In the genomic region with DNA sequence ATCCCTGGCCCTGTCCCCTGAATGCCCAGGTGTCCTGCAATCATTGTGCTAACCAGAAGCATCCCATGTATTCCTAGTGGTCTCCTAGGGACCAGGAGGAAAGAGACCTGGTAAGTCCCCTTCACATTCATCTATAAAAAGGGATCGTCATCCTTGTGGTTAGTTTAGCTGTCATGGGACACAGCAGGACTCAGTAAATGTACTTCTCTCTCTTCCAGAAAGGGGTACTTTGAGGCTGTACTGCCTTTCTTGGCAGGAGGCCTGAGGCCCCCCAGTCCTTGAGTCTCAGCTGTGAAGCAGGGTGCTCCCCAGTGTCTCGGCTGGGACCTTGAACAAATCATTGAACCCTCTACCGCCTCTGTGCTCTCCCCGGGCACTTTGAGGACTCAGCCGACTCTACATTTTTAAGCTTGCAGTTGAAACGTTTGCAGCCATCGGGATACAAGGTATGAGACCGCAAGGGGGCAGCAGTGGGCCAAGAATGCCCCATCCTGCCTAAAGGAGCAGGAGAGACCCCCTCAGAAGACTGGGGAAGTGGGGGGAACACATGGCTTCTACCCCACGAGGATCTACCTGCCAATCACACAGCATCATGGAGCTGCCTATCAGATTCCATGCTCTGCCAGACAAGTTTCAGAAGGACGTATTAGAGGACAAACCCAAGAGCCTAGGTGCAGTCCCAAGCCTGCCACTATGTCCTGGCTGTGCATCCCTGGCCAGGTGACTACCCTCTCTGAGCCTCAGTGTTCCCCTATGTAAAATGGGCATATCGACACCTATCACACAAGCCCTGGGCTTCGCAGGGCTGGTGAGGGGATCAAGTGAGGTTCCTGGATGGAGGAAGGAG, we compare ENCODE assay signal across 8 cellular contexts. TPM values are rescaled to one million over a fixed set of nuclear protein-coding genes. Genes with fewer than 3 reads are reported as not detected.
A peak's percentile ranks its signal among the peaks of the same experiment; 100 is the strongest.
DNase-seq lines count a peak whose midpoint lies in the region; ATAC-seq, FAIRE-seq and TF ChIP-seq lines count a peak whose summit lies in the region.

No MANE protein-coding gene starts in this region.

- POLR2A ChIA-PET in activated CD4-positive, alpha-beta memory T cell treated with anti-CD3 and anti-CD28 coated beads, Interleukin-2, amount 10 ng/mL, durations not matched to agents 7 days and 5 days (lab: Charles Lee): interaction anchor here (0.8 to 2.0 kb wide), 5 partner anchors 10 to 391 kb away, joined by 3 to 12 read pairs (median 3); a partner anchor contains a TSS

- no peaks in the 10 kb centered on the region for H3K9me3 Mint-ChIP-seq in activated CD4-positive, alpha-beta memory T cell treated with anti-CD3 and anti-CD28 coated beads, Interleukin-2, amount 10 ng/mL, durations not matched to agents 7 days and 5 days
- no peaks in the 10 kb centered on the region for H3K9me3 Mint-ChIP-seq in mesothelial cell of epicardium

- H3K36me3 Mint-ChIP-seq in activated CD4-positive, alpha-beta memory T cell treated with anti-CD3 and anti-CD28 coated beads, Interleukin-2, amount 10 ng/mL, durations not matched to agents 7 days and 5 days (ENCODE audit: low read depth): peaks cover 21% of the 10 kb centered on the region
- peaks cover 2% of the 10 kb centered on the region for H3K36me3 Mint-ChIP-seq in mesothelial cell of epicardium

- H3K4me1 Mint-ChIP-seq in activated CD4-positive, alpha-beta memory T cell treated with anti-CD3 and anti-CD28 coated beads, Interleukin-2, amount 10 ng/mL, durations not matched to agents 7 days and 5 days: peaks cover 80% of the 10 kb centered on the region
- peaks cover 26% of the 10 kb centered on the region for H3K4me1 Mint-ChIP-seq in mesothelial cell of epicardium

- in situ Hi-C loops in ACHN (cut with HindIII; ENCODE audit: low pct_ligation_motif_present, low pct_unique_long_range_greater_than_20kb, low sequenced_read_pairs): no loop called here

- DNase-seq in ACHN (peak; percentile 67), GM12892 (ENCODE audit: insufficient read length) (peak; percentile 61), NCI-H774 (lab: John Stamatoyannopoulos, UW) (peak; percentile 17), ecto neural progenitor cell (ENCODE audit: low spot score) (peak; percentile 89), mesothelial cell of epicardium (ENCODE audit: low spot score in 2 of 2, unreplicated experiment in 2 of 2) (peak; percentile 51 to 85)
- peak; percentile 82 for DNase-seq in activated CD4-positive, alpha-beta memory T cell treated with anti-CD3 and anti-CD28 coated beads, Interleukin-2, amount 10 ng/mL, durations not matched to agents 7 days and 5 days
- peak; percentile 60 to 62 for DNase-seq in stimulated activated CD8-positive, alpha-beta memory T cell treated with anti-CD3 and anti-CD28 coated beads, Interleukin-2, amount 100 ng/mL, for 1 hour (ENCODE audit: low read depth in 2 of 2)

- no peaks in the 10 kb centered on the region for H3K27me3 Mint-ChIP-seq in activated CD4-positive, alpha-beta memory T cell treated with anti-CD3 and anti-CD28 coated beads, Interleukin-2, amount 10 ng/mL, durations not matched to agents 7 days and 5 days
- H3K27me3 Mint-ChIP-seq in mesothelial cell of epicardium (ENCODE audit: low read depth): no peaks in the 10 kb centered on the region

- no peak for ATAC-seq in HG02840 (IDR thresholded peaks at IDR 0.05; ENCODE audit: low FRiP score, unreplicated experiment)

- no peak overlapping the region for H3K4me3 Mint-ChIP-seq in activated CD4-positive, alpha-beta memory T cell treated with anti-CD3 and anti-CD28 coated beads, Interleukin-2, amount 10 ng/mL, durations not matched to agents 7 days and 5 days
- no peak overlapping the region for H3K4me3 Mint-ChIP-seq in mesothelial cell of epicardium

- TF ChIP-seq CTCF in mesothelial cell of epicardium (IDR thresholded peaks at IDR 0.05; ENCODE audit: unreplicated experiment): peak; percentile 71

- peak overlapping the region; percentile 69 for H3K27ac Mint-ChIP-seq in activated CD4-positive, alpha-beta memory T cell treated with anti-CD3 and anti-CD28 coated beads, Interleukin-2, amount 10 ng/mL, durations not matched to agents 7 days and 5 days
- peak overlapping the region; percentile 61 for H3K27ac Mint-ChIP-seq in mesothelial cell of epicardium

- peak; percentile 54 for FAIRE-seq in GM12892 (lab: Jason Lieb, UNC)

- no peak for TF ChIP-seq POLR2A in GM12892 (IDR thresholded peaks at IDR 0.05; ENCODE audit: low read depth, low read length)

- CTCF ChIA-PET in activated CD4-positive, alpha-beta memory T cell treated with anti-CD3 and anti-CD28 coated beads, Interleukin-2, amount 10 ng/mL, durations not matched to agents 7 days and 5 days (lab: Charles Lee): interaction anchor here (0.6 to 1.5 kb wide), 17 partner anchors 9 to 1673 kb away, joined by 3 to 13 read pairs (median 3); a partner anchor contains a TSS

RNA-seq across cellular contexts. Expression of a gene that starts 2.4 kb away (rescaled TPM):
- polyA plus RNA-seq in GM12892 (2012; ENCODE audit: missing spikeins): 32.8 TPM
- 100 to 1,000 TPM; 106 to 112 TPM for total RNA-seq in activated CD4-positive, alpha-beta memory T cell treated with anti-CD3 and anti-CD28 coated beads, Interleukin-2, amount 10 ng/mL, durations not matched to agents 7 days and 5 days
- total RNA-seq in mesothelial cell of epicardium: 128 to 137 TPM (median 137 TPM) in 3 replicates

RNA-seq across cellular contexts. Expression of a gene that starts 30.6 kb away (rescaled TPM):
- polyA plus RNA-seq in GM12892 (2012; ENCODE audit: missing spikeins): 168 TPM
- 100 to 1,000 TPM; 177 to 186 TPM for total RNA-seq in activated CD4-positive, alpha-beta memory T cell treated with anti-CD3 and anti-CD28 coated beads, Interleukin-2, amount 10 ng/mL, durations not matched to agents 7 days and 5 days
- 198 to 209 TPM (median 204 TPM) in 3 replicates for total RNA-seq in mesothelial cell of epicardium

RNA-seq across cellular contexts. Expression of a gene that starts 47.8 kb away (rescaled TPM):
- not detected for polyA plus RNA-seq in GM12892 (2012; ENCODE audit: missing spikeins)
- total RNA-seq in activated CD4-positive, alpha-beta memory T cell treated with anti-CD3 and anti-CD28 coated beads, Interleukin-2, amount 10 ng/mL, durations not matched to agents 7 days and 5 days: not detected
- total RNA-seq in mesothelial cell of epicardium: not detected in 3 replicates

Comparison
In these comparisons a context has a peak if more than half of its experiments do, and no peak if none do; other contexts are left out.
1. DNase-seq: peak in every context shown above with its lines; median percentile 89 in ecto neural progenitor cell; 82 in activated CD4-positive, alpha-beta memory T cell treated with anti-CD3 and anti-CD28 coated beads, Interleukin-2, amount 10 ng/mL, durations not matched to agents 7 days and 5 days; 68 in mesothelial cell of epicardium; 67 in ACHN; 61 in GM12892; 61 in stimulated activated CD8-positive, alpha-beta memory T cell treated with anti-CD3 and anti-CD28 coated beads, Interleukin-2, amount 100 ng/mL, for 1 hour; 17 in NCI-H774.